Comparison of ENCODE assay signal across 18 cellular contexts in the genomic region with DNA sequence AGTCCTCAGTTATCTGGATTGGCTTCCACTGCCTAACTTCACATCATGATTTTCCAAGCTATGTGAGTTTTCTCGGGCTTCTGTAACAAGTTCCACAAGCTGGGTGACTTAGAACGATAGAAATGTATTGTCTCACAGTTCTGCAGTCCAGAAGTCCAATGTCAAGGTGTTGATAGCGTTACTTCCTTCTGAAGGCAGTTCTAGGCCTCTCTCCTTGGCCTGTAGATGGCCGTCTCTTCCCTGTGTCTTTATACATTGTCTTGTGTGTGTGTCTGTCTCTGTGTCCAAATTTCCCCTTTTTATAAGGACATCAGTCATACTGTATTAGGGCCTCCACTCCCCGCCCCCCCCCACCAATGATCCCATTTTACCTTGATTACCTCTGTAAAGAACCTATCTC.
"Had no signal": no experiment of that assay in that cellular context is flagged by ENCODE, and none has a peak within 500 bp of the region (broad histone marks: within the 10 kb centered on the region; RNA-seq: fewer than 3 reads in every experiment).

No MANE protein-coding gene starts in this region.

- DNase-seq: Kasumi-1, MM.1S, NCI-H1092 treated with DMSO at 0.1 percent for 48 hours, NCI-H1436, NCI-H187, NCI-H2081, NCI-H2107, NCI-H2227 treated with DMSO at 0.1 percent for 48 hours, NCI-H510A, NCI-H524 treated with DMSO at 0.1 percent for 48 hours, NCI-H69, NCI-H774, PC-3, SHP77 treated with DMSO at 0.1 percent for 48 hours, SJCRH30 had no signal

- H3K27me3 ChIP-seq: SJCRH30 had no signal

- H3K4me1 ChIP-seq: SJCRH30 had no signal

- H3K27ac ChIP-seq: KMS-11, RWPE1, SJCRH30 had no signal

- H3K4me3 ChIP-seq: SJCRH30 had no signal

- ATAC-seq: Panc1, PC-3 had no signal
